In genomic region chr12:65670775-65671174, GRCh38 we compare ENCODE assay signal across 17 cellular contexts.
A peak's percentile ranks its signal among the peaks of the same experiment; 100 is the strongest.
DNase-seq lines count a peak whose midpoint lies in the region; ATAC-seq lines count a peak whose summit lies in the region.
"Had no signal": no experiment of that assay in that cellular context is flagged by ENCODE, and none has a peak within 500 bp of the region (broad histone marks: within the 10 kb centered on the region; RNA-seq: fewer than 3 reads in every experiment).

No MANE protein-coding gene starts in this region.

- H2BK15ac ChIP-seq in neuronal stem cell (ENCODE audit: low read length): no peak overlapping the region

- DNase-seq in ELR (ENCODE audit: low read depth) (peak; percentile 85), LHCN-M2 (ENCODE audit: low read depth) (peak; percentile 53), astrocyte of the hippocampus (ENCODE audit: low read depth, low spot score) (peak; percentile 50), neuronal stem cell (ENCODE audit: low spot score) (no peak), NCI-H2227 treated with DMSO at 0.1 percent for 48 hours (lab: John Stamatoyannopoulos, UW) (no peak)
- DNase-seq: activated CD4-positive, alpha-beta T cell treated with anti-CD3 and anti-CD28 coated beads for 48 hours; activated naive CD4-positive, alpha-beta T cell treated with anti-CD3 and anti-CD28 coated beads, Interleukin-2, amount 10 ng/mL, durations not matched to agents 7 days and 5 days; DMS153; dorsolateral prefrontal cortex; hypothalamus; NCI-H1417; nucleus accumbens; SHP77 treated with DMSO at 0.1 percent for 48 hours; stimulated activated CD4-positive, alpha-beta T cell treated with anti-CD3 and anti-CD28 coated beads, Interleukin-2, amount 100 ng/mL, for 48 hours had no signal

- no CpG with 5 or more reads among the region's 3 CpGs for WGBS in neuronal stem cell (ENCODE audit: extremely low coverage in 2 of 2, insufficient read length in 2 of 2, insufficient replicate concordance in 1 of 2), 2 donors

- no peak overlapping the region for H4K91ac ChIP-seq in neuronal stem cell (ENCODE audit: low read depth, low read length, poor library complexity)

- no peak overlapping the region for H3K4ac ChIP-seq in neuronal stem cell (ENCODE audit: low read length)

- ATAC-seq in HG02938 (IDR thresholded peaks at IDR 0.05; ENCODE audit: unreplicated experiment) (no peak), GM19397 (IDR thresholded peaks at IDR 0.05; ENCODE audit: unreplicated experiment) (no peak)
- ATAC-seq: sciatic nerve had no signal

- H3K23ac ChIP-seq in neuronal stem cell (ENCODE audit: low read depth, low read length, poor library complexity): no peak overlapping the region

- no peak overlapping the region for H3K18ac ChIP-seq in neuronal stem cell (ENCODE audit: low read length)

- H3K9me3 ChIP-seq in neuronal stem cell (replicated peaks in 1 of 2; ENCODE audit: control insufficient read depth in 2 of 2, insufficient read depth in 1 of 2, low read depth in 1 of 2, low read length in 2 of 2): no peaks in the 10 kb centered on the region

- H3K27me3 ChIP-seq in neuronal stem cell (ENCODE audit: control insufficient read depth in 3 of 3, insufficient read depth in 3 of 3, low read depth in 1 of 3, low read length in 3 of 3): no peaks in the 10 kb centered on the region

- H3K4me2 ChIP-seq in neuronal stem cell (ENCODE audit: insufficient read depth, low read length, poor library complexity, severe bottlenecking): no peak overlapping the region

- H2BK12ac ChIP-seq in neuronal stem cell (ENCODE audit: low read length): no peak overlapping the region

- H3K14ac ChIP-seq in neuronal stem cell (ENCODE audit: low read length): no peak overlapping the region

- no peaks in the 10 kb centered on the region for H3K79me1 ChIP-seq in neuronal stem cell (ENCODE audit: low read depth, low read length)

- H3K36me3 ChIP-seq in neuronal stem cell (replicated peaks in 1 of 2; ENCODE audit: control insufficient read depth in 2 of 2, insufficient read depth in 2 of 2, low read length in 2 of 2): no peaks in the 10 kb centered on the region

- H3K4me3 ChIP-seq in neuronal stem cell (ENCODE audit: low read length in 2 of 2): no peak overlapping the region
- H3K4me3 ChIP-seq: dorsolateral prefrontal cortex had no signal

- H4K8ac ChIP-seq in neuronal stem cell (ENCODE audit: low read depth, low read length): no peak overlapping the region

- no peak overlapping the region for H2BK120ac ChIP-seq in neuronal stem cell (ENCODE audit: low read depth, low read length)

- H2AFZ ChIP-seq in neuronal stem cell (ENCODE audit: low read length): peak overlapping the region; percentile 18

- no peak overlapping the region for H2AK5ac ChIP-seq in neuronal stem cell (ENCODE audit: low read depth, low read length)

- no peak overlapping the region for H3K27ac ChIP-seq in neuronal stem cell (replicated peaks; ENCODE audit: low read length)
- H3K27ac ChIP-seq: dorsolateral prefrontal cortex had no signal

- H2BK5ac ChIP-seq in neuronal stem cell (ENCODE audit: low read length): no peak overlapping the region

- H3K4me1 ChIP-seq in neuronal stem cell (ENCODE audit: control insufficient read depth in 2 of 2, insufficient read depth in 1 of 2, low read depth in 1 of 2, low read length in 2 of 2): peaks cover 4 to 8% of the 10 kb centered on the region in 2 donors

- no peak overlapping the region for H3K9ac ChIP-seq in neuronal stem cell (ENCODE audit: low read depth, low read length, poor library complexity)

Comparison
In these comparisons a context has a peak if more than half of its experiments do, and no peak if none do; other contexts are left out.
1. DNase-seq: peak in ELR (single experiment), LHCN-M2 (single experiment) and astrocyte of the hippocampus (single experiment); none in neuronal stem cell (single experiment) and NCI-H2227 treated with DMSO at 0.1 percent for 48 hours (single experiment).